19 cellular contexts compared by ENCODE assay signal in the genomic region with DNA sequence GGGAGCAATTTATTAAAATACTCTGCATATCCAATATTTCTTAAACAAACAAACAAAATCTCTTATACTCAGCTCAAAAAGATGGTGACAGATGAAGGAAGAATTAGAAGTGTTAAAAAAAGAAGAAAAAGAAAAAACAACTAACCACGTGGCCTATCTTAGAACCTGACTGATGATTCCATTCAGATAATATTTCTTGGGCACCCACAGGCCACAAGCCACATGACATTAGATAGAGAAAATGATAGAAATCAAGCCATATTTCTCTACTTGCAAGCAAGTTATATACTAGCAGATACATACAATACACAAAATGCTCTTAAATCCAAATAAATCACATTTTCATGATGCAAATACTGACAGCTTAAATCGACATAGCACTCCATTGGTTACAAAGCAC. TPM values are rescaled to one million over a fixed set of nuclear protein-coding genes. Genes with fewer than 3 reads are reported as not detected.
DNase-seq lines count a peak whose midpoint lies in the region; ATAC-seq, FAIRE-seq and TF ChIP-seq lines count a peak whose summit lies in the region.
"Had no signal": no experiment of that assay in that cellular context is flagged by ENCODE, and none has a peak within 500 bp of the region (broad histone marks: within the 10 kb centered on the region; RNA-seq: fewer than 3 reads in every experiment).

No MANE protein-coding gene starts in this region.

- peak; percentile 25 for DNase-seq in HFFc6
- peak; percentile 41 for DNase-seq in amniotic epithelial cell (ENCODE audit: low read depth)
- DNase-seq in endothelial cell of umbilical vein (ENCODE audit: low read depth, low spot score): no peak
- no peak for DNase-seq in OCI-M2 (lab: John Stamatoyannopoulos, UW; ENCODE audit: unreplicated experiment)
- no peak for DNase-seq in anterior cingulate cortex (lab: John Stamatoyannopoulos, UW)
- DNase-seq: CD8-positive, alpha-beta T cell; COR-L47; DMS153; DMS79 treated with DMSO at 0.1 percent for 48 hours; GF-D8; H7 had no signal

- dilution Hi-C loops in endothelial cell of umbilical vein (cut with MboI; ENCODE audit: extremely low pct_ligation_motif_present, low sequenced_read_pairs): no loop called here

- no peak overlapping the region for H3K9ac ChIP-seq in endothelial cell of umbilical vein (replicated peaks; ENCODE audit: extremely low read depth, insufficient read depth, low read length)

- intact Hi-C loops in endothelial cell of umbilical vein (cut with micrococcal nuclease): no loop called here

- TF ChIP-seq POLR2A in endothelial cell of umbilical vein (IDR thresholded peaks at IDR 0.05; ENCODE audit: low read depth, low read length): no peak

- no peaks in the 10 kb centered on the region for H3K27me3 ChIP-seq in endothelial cell of umbilical vein (ENCODE audit: control insufficient read depth in 2 of 2, insufficient read depth in 2 of 2, low read length in 2 of 2)

- no peaks in the 10 kb centered on the region for H3K9me3 ChIP-seq in endothelial cell of umbilical vein (replicated peaks; ENCODE audit: control insufficient read depth, insufficient read depth, low read length)
- H3K9me3 ChIP-seq: A549 had no signal

- H3K4me1 ChIP-seq in endothelial cell of umbilical vein (ENCODE audit: control insufficient read depth, extremely low read depth, insufficient read depth, low read length): peaks cover 42% of the 10 kb centered on the region
- H3K4me1 ChIP-seq: A549 had no signal

- BruUV-seq in endothelial cell of umbilical vein (replicated peaks; lab: Mats Ljungman, UMichigan): no TSS peak

- no peak for TF ChIP-seq CTCF in HFFc6 (IDR thresholded peaks at IDR 0.05)
- TF ChIP-seq CTCF in endothelial cell of umbilical vein (IDR thresholded peaks at IDR 0.05; ENCODE audit: extremely low read depth in 1 of 2, insufficient read depth in 1 of 2, low read depth in 1 of 2, low read length in 2 of 2): no peak

- no peaks in the 10 kb centered on the region for H3K9me1 ChIP-seq in endothelial cell of umbilical vein (replicated peaks; ENCODE audit: control insufficient read depth, extremely low read depth, insufficient read depth, low read length)

- H3K36me3 ChIP-seq in endothelial cell of umbilical vein (ENCODE audit: control insufficient read depth in 2 of 2, extremely low read depth in 1 of 2, insufficient read depth in 2 of 2, low read length in 2 of 2): peaks cover 0 to 2% of the 10 kb centered on the region in 2 experiments

- POLR2A ChIA-PET in endothelial cell of umbilical vein (lab: Charles Lee): interaction anchor here (0.7 kb wide), 1 partner anchor 12 kb away, joined by 3 read pairs; no protein-coding TSS in a partner anchor

- no peaks in the 10 kb centered on the region for H3K27me3 Mint-ChIP-seq in HFFc6 (ENCODE audit: insufficient read depth)

- peaks cover 26% of the 10 kb centered on the region for H3K36me3 Mint-ChIP-seq in HFFc6 (ENCODE audit: low read depth)
- H3K36me3 Mint-ChIP-seq: CD14-positive monocyte; CD8-positive, alpha-beta T cell had no signal

- no peak overlapping the region for H2AFZ ChIP-seq in endothelial cell of umbilical vein (ENCODE audit: low read depth, low read length)
- H2AFZ ChIP-seq: GM23338 had no signal

- no peak overlapping the region for H3K27ac Mint-ChIP-seq in HFFc6
- H3K27ac Mint-ChIP-seq: CD14-positive monocyte; CD8-positive, alpha-beta T cell; GM23338 had no signal

- no peak overlapping the region for H3K4me3 ChIP-seq in endothelial cell of umbilical vein (replicated peaks in 1 of 3; ENCODE audit: insufficient read depth in 1 of 3, low read depth in 1 of 3, low read length in 3 of 3)
- H3K4me3 ChIP-seq: A549, GM23338 had no signal

- peaks cover 13% of the 10 kb centered on the region for H3K9me3 Mint-ChIP-seq in HFFc6
- H3K9me3 Mint-ChIP-seq: CD8-positive, alpha-beta T cell; GM23338 had no signal

- peaks cover 23% of the 10 kb centered on the region for H3K79me2 ChIP-seq in endothelial cell of umbilical vein (ENCODE audit: control insufficient read depth, insufficient read depth, low read length)

- FAIRE-seq in endothelial cell of umbilical vein (lab: Jason Lieb, UNC): peak; percentile 55
- FAIRE-seq: A549, D721Med, HepG2, HTR-8/SVneo had no signal

- no peak overlapping the region for H3K4me2 ChIP-seq in endothelial cell of umbilical vein (ENCODE audit: insufficient read depth, low read length)
- H3K4me2 ChIP-seq: A549, GM23338 had no signal

- no peak overlapping the region for H3K27ac ChIP-seq in endothelial cell of umbilical vein (ENCODE audit: insufficient read depth, low read depth, low read length)
- H3K27ac ChIP-seq: A549 had no signal

- ATAC-seq in GM18870 (IDR thresholded peaks at IDR 0.05; ENCODE audit: unreplicated experiment) (no peak), GM19452 (IDR thresholded peaks at IDR 0.05; ENCODE audit: unreplicated experiment) (no peak)
- ATAC-seq: A549; CD8-positive, alpha-beta T cell; GM23338; HepG2 had no signal

- peaks cover 57% of the 10 kb centered on the region for H3K4me1 Mint-ChIP-seq in HFFc6 (ENCODE audit: low read depth)

- no peak overlapping the region for H3K4me3 Mint-ChIP-seq in HFFc6
- H3K4me3 Mint-ChIP-seq: CD14-positive monocyte; CD8-positive, alpha-beta T cell; GM23338 had no signal

- no peaks in the 10 kb centered on the region for H4K20me1 ChIP-seq in endothelial cell of umbilical vein (replicated peaks; ENCODE audit: control insufficient read depth, extremely low read depth, insufficient read depth, low read length)

- CTCF ChIA-PET in endothelial cell of umbilical vein (lab: Charles Lee): interaction anchor here (0.8 to 1.2 kb wide), 3 partner anchors 23 to 170 kb away, joined by 3 read pairs; no protein-coding TSS in a partner anchor

TF ChIP-seq in endothelial cell of umbilical vein, 7 proteins besides CTCF, POLR2A, EP300 and RAD21:
- TF ChIP-seq GATA2 (IDR thresholded peaks at IDR 0.05; ENCODE audit: insufficient read depth, insufficient read length, low read depth, low read length): no peak
- TF ChIP-seq JUN (IDR thresholded peaks at IDR 0.05; ENCODE audit: borderline replicate concordance, insufficient read depth, insufficient read length, low read depth): no peak
- TF ChIP-seq, protein P1, sequence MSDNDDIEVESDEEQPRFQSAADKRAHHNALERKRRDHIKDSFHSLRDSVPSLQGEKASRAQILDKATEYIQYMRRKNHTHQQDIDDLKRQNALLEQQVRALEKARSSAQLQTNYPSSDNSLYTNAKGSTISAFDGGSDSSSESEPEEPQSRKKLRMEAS (IDR thresholded peaks at IDR 0.05; ENCODE audit: insufficient read depth, insufficient read length): no peak
- no peak for TF ChIP-seq EZH2 (IDR thresholded peaks at IDR 0.05; ENCODE audit: borderline replicate concordance, low read depth, low read length, severe bottlenecking)
- no peak for TF ChIP-seq FOS (IDR thresholded peaks at IDR 0.05; ENCODE audit: borderline replicate concordance, insufficient read depth, low read length)
- no peak for TF ChIP-seq POLR2AphosphoS5 (IDR thresholded peaks at IDR 0.05; ENCODE audit: insufficient read depth, low read depth, low read length)
- no peak for TF ChIP-seq MYC (IDR thresholded peaks at IDR 0.05; ENCODE audit: low read depth, low read length)

RNA-seq across cellular contexts. Expression of a gene that starts 14.5 kb away (rescaled TPM):
- total RNA-seq in HFFc6 (2021; fragmentation: NEBNext Ultra II Directional; extraction: Animal tissue kit (Norgen Biotek cat#: 25700)): 1 to 10 TPM; 2.0 to 3.6 (median 2.8) TPM
- 4.0 and 5.3 TPM in 2 replicates for total RNA-seq in endothelial cell of umbilical vein
- 0.17 and 0.25 TPM in 2 replicates for polyA plus RNA-seq in endothelial cell of umbilical vein
- 0.14 and 0.17 TPM in 2 replicates for polyA plus RNA-seq in endothelial cell of umbilical vein (2011; cell fraction: cytosol; rRNA removed)
- 3.7 and 4.7 TPM in 2 replicates for polyA plus RNA-seq in endothelial cell of umbilical vein (2011; cell fraction: nucleus; rRNA removed)
- polyA plus RNA-seq in endothelial cell of umbilical vein (2012): 0.40 and 0.90 TPM in 2 replicates
- polyA minus RNA-seq in endothelial cell of umbilical vein: 9.8 and 10.3 TPM in 2 replicates
- polyA minus RNA-seq in endothelial cell of umbilical vein (2011; cell fraction: cytosol; rRNA and poly(A)+ RNA removed): 1.8 TPM
- 22.9 and 26.7 TPM in 2 replicates for polyA minus RNA-seq in endothelial cell of umbilical vein (2011; cell fraction: nucleus; rRNA and poly(A)+ RNA removed)
- total RNA-seq: H7 had no signal

RNA-seq across cellular contexts. Expression of a gene that starts 26.1 kb away (rescaled TPM):
- total RNA-seq in HFFc6 (2021; fragmentation: NEBNext Ultra II Directional; extraction: Animal tissue kit (Norgen Biotek cat#: 25700)): 10 to 100 TPM; 10.1 to 13.9 (median 11.9) TPM
- 72.6 and 75.8 TPM in 2 replicates for total RNA-seq in endothelial cell of umbilical vein
- polyA plus RNA-seq in endothelial cell of umbilical vein: 50.8 and 54.5 TPM in 2 replicates
- polyA plus RNA-seq in endothelial cell of umbilical vein (2011; cell fraction: cytosol; rRNA removed): 55.6 and 63.8 TPM in 2 replicates
- polyA plus RNA-seq in endothelial cell of umbilical vein (2011; cell fraction: nucleus; rRNA removed): 54.4 and 62.9 TPM in 2 replicates
- 45.5 and 51.6 TPM in 2 replicates for polyA plus RNA-seq in endothelial cell of umbilical vein (2012)
- 156 and 158 TPM in 2 replicates for polyA minus RNA-seq in endothelial cell of umbilical vein
- not detected for polyA minus RNA-seq in endothelial cell of umbilical vein (2011; cell fraction: cytosol; rRNA and poly(A)+ RNA removed)
- 79.6 and 96.9 TPM in 2 replicates for polyA minus RNA-seq in endothelial cell of umbilical vein (2011; cell fraction: nucleus; rRNA and poly(A)+ RNA removed)

Comparison
In these comparisons a context has a peak if more than half of its experiments do, and no peak if none do; other contexts are left out.
1. DNase-seq: peak in HFFc6 (single experiment) and amniotic epithelial cell (single experiment); none in endothelial cell of umbilical vein (single experiment), OCI-M2 (single experiment) and anterior cingulate cortex (0 of 58).